ENCODE assay signal across 16 cellular contexts in the genomic region with DNA sequence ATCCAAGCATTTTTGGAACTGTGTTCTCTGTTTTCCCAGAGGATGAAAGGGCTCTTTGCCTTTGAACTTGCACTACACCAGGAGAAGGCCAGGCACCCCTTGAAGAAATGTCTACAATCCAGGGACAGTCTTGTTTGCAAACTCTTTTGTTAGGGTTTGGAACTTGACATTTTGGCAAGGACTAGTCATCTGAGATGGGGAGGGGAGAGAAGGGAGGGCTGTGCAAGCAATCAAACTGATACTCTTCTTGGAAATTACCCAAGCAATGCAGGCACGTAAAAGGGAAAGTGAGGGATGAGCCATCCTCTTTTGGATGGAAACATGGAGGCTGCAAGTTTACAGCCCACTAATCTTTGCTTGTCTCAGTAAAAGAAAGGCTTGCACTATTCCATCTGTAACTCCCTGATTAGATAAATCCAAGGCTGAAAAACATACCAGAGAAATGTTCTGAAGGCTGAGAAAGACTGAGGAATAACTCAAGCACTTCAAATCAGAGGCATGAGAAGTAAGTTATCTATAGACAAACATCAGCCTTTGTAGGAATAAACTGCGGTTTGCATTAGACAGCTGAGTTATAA.
DNase-seq lines count a peak whose midpoint lies in the region; ATAC-seq, FAIRE-seq and TF ChIP-seq lines count a peak whose summit lies in the region.
"Had no signal": no experiment of that assay in that cellular context is flagged by ENCODE, and none has a peak within 500 bp of the region (broad histone marks: within the 10 kb centered on the region; RNA-seq: fewer than 3 reads in every experiment).

No MANE protein-coding gene starts in this region.

- no peak for DNase-seq in natural killer cell treated with Interleukin-12 subunit alpha and Interleukin-12 subunit beta and Interleukin-15 and Interleukin-18, amount 100 ng/mL, for 72 hours (ENCODE audit: low spot score)
- DNase-seq in natural killer cell: no peak
- no peak for DNase-seq in activated T-helper 2 cell treated with anti-CD3 and anti-CD28 coated beads, Interferon-gamma antibody, Interleukin-2, Interleukin-4, amounts not matched to agents 10 μg/mL and 5 μg/mL and 100 μg/mL, durations not matched to agents 14 hours and 24 hours and 36 hours (ENCODE audit: low spot score)
- peak; percentile 96 for DNase-seq in fibroblast of villous mesenchyme (ENCODE audit: low read depth)
- no peak for DNase-seq in urothelium cell line (ENCODE audit: low spot score)
- no peak for DNase-seq in COR-L47 (lab: John Stamatoyannopoulos, UW)
- no peak for DNase-seq in islet precursor cell
- no peak for DNase-seq in WERI-Rb-1
- DNase-seq: activated CD8-positive, alpha-beta memory T cell treated with anti-CD3 and anti-CD28 coated beads, Interleukin-2, amount 10 ng/mL, durations not matched to agents 7 days and 5 days; colonic mucosa; NCI-H1694 treated with DMSO at 0.1 percent for 48 hours; NCI-H774; T-helper 9 cell; upper lobe of right lung had no signal

- H3K27ac ChIP-seq in WERI-Rb-1: no peak overlapping the region
- H3K27ac ChIP-seq: colonic mucosa, upper lobe of right lung had no signal

- peak; percentile 27 for FAIRE-seq in urothelium cell line (lab: Jason Lieb, UNC)

- H3K36me3 Mint-ChIP-seq in natural killer cell treated with Interleukin-12 subunit alpha and Interleukin-12 subunit beta and Interleukin-15 and Interleukin-18, amount 100 ng/mL, for 72 hours: no peaks in the 10 kb centered on the region
- H3K36me3 Mint-ChIP-seq in natural killer cell: no peaks in the 10 kb centered on the region
- peaks cover 12% of the 10 kb centered on the region for H3K36me3 Mint-ChIP-seq in activated T-helper 2 cell treated with anti-CD3 and anti-CD28 coated beads, Interferon-gamma antibody, Interleukin-2, Interleukin-4, amounts not matched to agents 10 μg/mL and 5 μg/mL and 100 μg/mL, durations not matched to agents 14 hours and 24 hours and 36 hours (ENCODE audit: low read depth)

- H3K4me3 Mint-ChIP-seq in natural killer cell treated with Interleukin-12 subunit alpha and Interleukin-12 subunit beta and Interleukin-15 and Interleukin-18, amount 100 ng/mL, for 72 hours: peak overlapping the region; percentile 29
- no peak overlapping the region for H3K4me3 Mint-ChIP-seq in natural killer cell
- no peak overlapping the region for H3K4me3 Mint-ChIP-seq in activated T-helper 2 cell treated with anti-CD3 and anti-CD28 coated beads, Interferon-gamma antibody, Interleukin-2, Interleukin-4, amounts not matched to agents 10 μg/mL and 5 μg/mL and 100 μg/mL, durations not matched to agents 14 hours and 24 hours and 36 hours (ENCODE audit: low read depth)
- H3K4me3 Mint-ChIP-seq: activated CD8-positive, alpha-beta memory T cell treated with anti-CD3 and anti-CD28 coated beads, Interleukin-2, amount 10 ng/mL, durations not matched to agents 7 days and 5 days had no signal

- no peak for ATAC-seq in natural killer cell treated with Interleukin-12 subunit alpha and Interleukin-12 subunit beta and Interleukin-15 and Interleukin-18, amount 100 ng/mL, for 72 hours
- ATAC-seq in natural killer cell: no peak
- ATAC-seq: Right ventricle myocardium inferior, upper lobe of right lung had no signal

- H3K27ac Mint-ChIP-seq in natural killer cell treated with Interleukin-12 subunit alpha and Interleukin-12 subunit beta and Interleukin-15 and Interleukin-18, amount 100 ng/mL, for 72 hours: peak overlapping the region in 1 of 2 donors; percentile 18
- H3K27ac Mint-ChIP-seq in natural killer cell: no peak overlapping the region
- H3K27ac Mint-ChIP-seq in activated T-helper 2 cell treated with anti-CD3 and anti-CD28 coated beads, Interferon-gamma antibody, Interleukin-2, Interleukin-4, amounts not matched to agents 10 μg/mL and 5 μg/mL and 100 μg/mL, durations not matched to agents 14 hours and 24 hours and 36 hours: peak overlapping the region; percentile 30
- H3K27ac Mint-ChIP-seq: progenitor cell of endocrine pancreas had no signal

- H3K4me3 ChIP-seq in fibroblast of villous mesenchyme (ENCODE audit: low read depth, low read length): no peak overlapping the region
- no peak overlapping the region for H3K4me3 ChIP-seq in WERI-Rb-1 (ENCODE audit: low read depth, low read length)
- H3K4me3 ChIP-seq: colonic mucosa, upper lobe of right lung had no signal

- no peaks in the 10 kb centered on the region for H3K36me3 ChIP-seq in WERI-Rb-1
- H3K36me3 ChIP-seq: colonic mucosa, upper lobe of right lung had no signal

- no peaks in the 10 kb centered on the region for H3K27me3 Mint-ChIP-seq in natural killer cell treated with Interleukin-12 subunit alpha and Interleukin-12 subunit beta and Interleukin-15 and Interleukin-18, amount 100 ng/mL, for 72 hours
- no peaks in the 10 kb centered on the region for H3K27me3 Mint-ChIP-seq in natural killer cell (ENCODE audit: low read depth in 2 of 2)
- no peaks in the 10 kb centered on the region for H3K27me3 Mint-ChIP-seq in activated T-helper 2 cell treated with anti-CD3 and anti-CD28 coated beads, Interferon-gamma antibody, Interleukin-2, Interleukin-4, amounts not matched to agents 10 μg/mL and 5 μg/mL and 100 μg/mL, durations not matched to agents 14 hours and 24 hours and 36 hours (ENCODE audit: low read depth)
- H3K27me3 Mint-ChIP-seq: activated CD8-positive, alpha-beta memory T cell treated with anti-CD3 and anti-CD28 coated beads, Interleukin-2, amount 10 ng/mL, durations not matched to agents 7 days and 5 days; progenitor cell of endocrine pancreas had no signal

- no peaks in the 10 kb centered on the region for H3K9me3 ChIP-seq in WERI-Rb-1 (ENCODE audit: severe bottlenecking)
- H3K9me3 ChIP-seq: colonic mucosa, upper lobe of right lung had no signal

- no peaks in the 10 kb centered on the region for H3K27me3 ChIP-seq in WERI-Rb-1 (ENCODE audit: insufficient read depth, low read depth, severe bottlenecking)
- H3K27me3 ChIP-seq: colonic mucosa, upper lobe of right lung had no signal

- intact Hi-C loops in natural killer cell (cut with micrococcal nuclease): no loop called here
- intact Hi-C loops in activated T-helper 2 cell treated with anti-CD3 and anti-CD28 coated beads, Interferon-gamma antibody, Interleukin-2, Interleukin-4, amounts not matched to agents 10 μg/mL and 5 μg/mL and 100 μg/mL, durations not matched to agents 14 hours and 24 hours and 36 hours (cut with micrococcal nuclease): loop anchor here (5.0 to 10.0 kb wide), 2 partner anchors 53 to 255 kb away; a partner anchor contains a TSS

- peaks cover 52 to 74% of the 10 kb centered on the region in 2 donors for H3K4me1 Mint-ChIP-seq in natural killer cell treated with Interleukin-12 subunit alpha and Interleukin-12 subunit beta and Interleukin-15 and Interleukin-18, amount 100 ng/mL, for 72 hours (ENCODE audit: low read depth in 2 of 2)
- peaks cover 49 to 63% of the 10 kb centered on the region in 2 donors for H3K4me1 Mint-ChIP-seq in natural killer cell
- H3K4me1 Mint-ChIP-seq in activated T-helper 2 cell treated with anti-CD3 and anti-CD28 coated beads, Interferon-gamma antibody, Interleukin-2, Interleukin-4, amounts not matched to agents 10 μg/mL and 5 μg/mL and 100 μg/mL, durations not matched to agents 14 hours and 24 hours and 36 hours (ENCODE audit: low read depth): peaks cover 80% of the 10 kb centered on the region

- H3K9me3 Mint-ChIP-seq in natural killer cell treated with Interleukin-12 subunit alpha and Interleukin-12 subunit beta and Interleukin-15 and Interleukin-18, amount 100 ng/mL, for 72 hours: no peaks in the 10 kb centered on the region
- H3K9me3 Mint-ChIP-seq in natural killer cell: no peaks in the 10 kb centered on the region
- H3K9me3 Mint-ChIP-seq in activated T-helper 2 cell treated with anti-CD3 and anti-CD28 coated beads, Interferon-gamma antibody, Interleukin-2, Interleukin-4, amounts not matched to agents 10 μg/mL and 5 μg/mL and 100 μg/mL, durations not matched to agents 14 hours and 24 hours and 36 hours: no peaks in the 10 kb centered on the region

- TF ChIP-seq CTCF in natural killer cell (IDR thresholded peaks at IDR 0.05) (no peak), fibroblast of villous mesenchyme (IDR thresholded peaks at IDR 0.05; ENCODE audit: insufficient read depth, low read depth, low read length) (no peak), WERI-Rb-1 (IDR thresholded peaks at IDR 0.05; ENCODE audit: low read depth, low read length) (no peak)
